In genomic region chr1:116911166-116911553, GRCh38 we compare ENCODE assay signal across 1 cellular context.
TF ChIP-seq lines count a peak whose summit lies in the region.

No MANE protein-coding gene starts in this region.

TF ChIP-seq in HepG2, 621 proteins besides CTCF, POLR2A, EP300 and RAD21 (continued from another document):
- TF ChIP-seq FOXA1 (IDR thresholded peaks at IDR 0.05) (no peak), FOXA1 (CRISPR knock-in tag; IDR thresholded peaks at IDR 0.05) (no peak)
TF ChIP-seq in HepG2: peak in this region for 0.
